Comparison of ENCODE assay signal across 15 cellular contexts in genomic region chr16:87274808-87275207, GRCh38. TPM values are rescaled to one million over a fixed set of nuclear protein-coding genes. Genes with fewer than 3 reads are reported as not detected.
A peak's percentile ranks its signal among the peaks of the same experiment; 100 is the strongest.
DNase-seq lines count a peak whose midpoint lies in the region; ATAC-seq and TF ChIP-seq lines count a peak whose summit lies in the region.
"Had no signal": no experiment of that assay in that cellular context is flagged by ENCODE, and none has a peak within 500 bp of the region (broad histone marks: within the 10 kb centered on the region; RNA-seq: fewer than 3 reads in every experiment).

No MANE protein-coding gene starts in this region.

- no peak for TF ChIP-seq EP300 in suprapubic skin (IDR thresholded peaks at IDR 0.05)

- H3K4me3 ChIP-seq in HEK293 (ENCODE audit: low read depth, low read length) (no peak overlapping the region), upper lobe of right lung (no peak overlapping the region), suprapubic skin (no peak overlapping the region)
- H3K4me3 ChIP-seq: GM12878 had no signal

- no peak for ATAC-seq in upper lobe of right lung
- no peak for ATAC-seq in GM18861 (IDR thresholded peaks at IDR 0.05; ENCODE audit: unreplicated experiment)
- ATAC-seq: GM12878 had no signal

- H3K36me3 ChIP-seq in HEK293 (ENCODE audit: control insufficient read depth in 2 of 2, insufficient read depth in 1 of 2, low read length in 2 of 2) (no peaks in the 10 kb centered on the region), upper lobe of right lung (no peaks in the 10 kb centered on the region), suprapubic skin (no peaks in the 10 kb centered on the region)

- no peak overlapping the region for H3K27ac ChIP-seq in HEK293 (ENCODE audit: extremely low read depth, low read depth, low read length)
- no peak overlapping the region for H3K27ac ChIP-seq in upper lobe of right lung
- H3K27ac ChIP-seq in suprapubic skin: no peak overlapping the region

- CTCF ChIA-PET in HEK293 (lab: Yijun Ruan, JAX): interaction anchor here (0.6 kb wide), 1 partner anchor 206 kb away, joined by 3 read pairs; no protein-coding TSS in a partner anchor

- no peak for TF ChIP-seq POLR2A in suprapubic skin (IDR thresholded peaks at IDR 0.05)

- intact Hi-C loops in upper lobe of right lung (cut with DNase I): loop anchor here (5.0 kb wide), 1 partner anchor 713 kb away; no protein-coding TSS in a partner anchor

- H3K4me1 ChIP-seq in HEK293 (ENCODE audit: control insufficient read depth, insufficient read depth, low read length) (no peaks in the 10 kb centered on the region; the same call in 1 of the 2 replicates), upper lobe of right lung (no peaks in the 10 kb centered on the region), suprapubic skin (peaks cover 13% of the 10 kb centered on the region)

- peak; percentile 36 for DNase-seq in astrocyte of the hippocampus (ENCODE audit: low read depth, low spot score)
- peak; percentile 10 for DNase-seq in kidney tubule cell (ENCODE audit: low spot score)
- peak; percentile 43 for DNase-seq in upper lobe of right lung
- DNase-seq in suprapubic skin (ENCODE audit: low spot score in 2 of 2): no peak
- DNase-seq in stimulated activated CD4-positive, alpha-beta T cell treated with anti-CD3 and anti-CD28 coated beads, Interleukin-15, amount 100 ng/mL, for 24 hours: no peak
- DNase-seq: DMS153, HCEC 1CT, NCI-H1048, NCI-H146, NCI-H2081 treated with DMSO at 0.1 percent for 48 hours, NCI-H526 treated with DMSO at 0.1 percent for 48 hours, OCI-M1 had no signal

- H3K9me3 ChIP-seq in HEK293 (ENCODE audit: control insufficient read depth, insufficient read depth, low read depth, low read length): no peaks in the 10 kb centered on the region
- H3K9me3 ChIP-seq in upper lobe of right lung: no peaks in the 10 kb centered on the region
- H3K9me3 ChIP-seq in suprapubic skin: no peaks in the 10 kb centered on the region

- H3K27me3 ChIP-seq in upper lobe of right lung: peaks cover 4% of the 10 kb centered on the region
- peaks cover 5% of the 10 kb centered on the region for H3K27me3 ChIP-seq in suprapubic skin

- 86% methylated on average over 4 of the region's 5 CpGs for WGBS in suprapubic skin

- POLR2A ChIA-PET in HEK293 (lab: Yijun Ruan, JAX): no interaction called here

- TF ChIP-seq CTCF in HEK293 (tag by site-specific recombination; IDR thresholded peaks at IDR 0.05) (no peak), upper lobe of right lung (IDR thresholded peaks at IDR 0.05) (no peak), suprapubic skin (IDR thresholded peaks at IDR 0.05) (no peak)

TF ChIP-seq in HEK293, 187 proteins besides CTCF, POLR2A, EP300 and RAD21:
- TF ChIP-seq ZNF10 (tag by site-specific recombination; IDR thresholded peaks at IDR 0.05): peak; percentile 75
- no peak for TF ChIP-seq PRDM1 (tag by site-specific recombination; IDR thresholded peaks at IDR 0.05)
TF ChIP-seq in HEK293: peak in this region for 1.

RNA-seq across cellular contexts. Expression of gene C16orf95, which starts 42.4 kb away (rescaled TPM):
- total RNA-seq in upper lobe of right lung (3.0 TPM), suprapubic skin (10 to 100 TPM in 1 of 4 donors, not detected in 3; 17.5 TPM)

Comparison
In these comparisons a context has a peak if more than half of its experiments do, and no peak if none do; other contexts are left out.
1. DNase-seq: peak in astrocyte of the hippocampus (single experiment), kidney tubule cell (single experiment) and upper lobe of right lung (single experiment); none in suprapubic skin (0 of 2) and stimulated activated CD4-positive, alpha-beta T cell treated with anti-CD3 and anti-CD28 coated beads, Interleukin-15, amount 100 ng/mL, for 24 hours (single experiment).